In genomic region chr20:61328906-61329558, GRCh38 we compare ENCODE assay signal across 14 cellular contexts.
DNase-seq lines count a peak whose midpoint lies in the region; ATAC-seq lines count a peak whose summit lies in the region.
"Had no signal": no experiment of that assay in that cellular context is flagged by ENCODE, and none has a peak within 500 bp of the region (broad histone marks: within the 10 kb centered on the region; RNA-seq: fewer than 3 reads in every experiment).

No MANE protein-coding gene starts in this region.

- H3K27me3 Mint-ChIP-seq in T-helper 17 cell: no peaks in the 10 kb centered on the region
- no peaks in the 10 kb centered on the region for H3K27me3 Mint-ChIP-seq in stimulated activated memory B cell treated with anti-CD40 and anti-IgM and Interleukin-4, amounts not matched to agents 10 μg/mL and 1 μg/mL and 100 μg/mL, for 72 hours
- H3K27me3 Mint-ChIP-seq: activated CD8-positive, alpha-beta T cell treated with anti-CD3 and anti-CD28 coated beads for 36 hours had no signal

- no peak overlapping the region for H3K27ac Mint-ChIP-seq in T-helper 17 cell
- no peak overlapping the region for H3K27ac Mint-ChIP-seq in stimulated activated memory B cell treated with anti-CD40 and anti-IgM and Interleukin-4, amounts not matched to agents 10 μg/mL and 1 μg/mL and 100 μg/mL, for 72 hours
- H3K27ac Mint-ChIP-seq: activated CD8-positive, alpha-beta T cell treated with anti-CD3 and anti-CD28 coated beads for 36 hours; H9; mesothelial cell of epicardium had no signal

- peaks cover 10% of the 10 kb centered on the region for H3K9me3 Mint-ChIP-seq in stimulated activated memory B cell treated with anti-CD40 and anti-IgM and Interleukin-4, amounts not matched to agents 10 μg/mL and 1 μg/mL and 100 μg/mL, for 72 hours
- H3K9me3 Mint-ChIP-seq: activated CD8-positive, alpha-beta T cell treated with anti-CD3 and anti-CD28 coated beads for 36 hours; H9; mesothelial cell of epicardium had no signal

- 84% methylated on average over 17 of the region's 17 CpGs for WGBS in right cardiac atrium

- H3K4me1 Mint-ChIP-seq in T-helper 17 cell: no peaks in the 10 kb centered on the region
- H3K4me1 Mint-ChIP-seq in stimulated activated memory B cell treated with anti-CD40 and anti-IgM and Interleukin-4, amounts not matched to agents 10 μg/mL and 1 μg/mL and 100 μg/mL, for 72 hours: no peaks in the 10 kb centered on the region
- H3K4me1 Mint-ChIP-seq: mesothelial cell of epicardium had no signal

- DNase-seq in Right ventricle myocardium inferior (ENCODE audit: missing footprints) (no peak), cardiac septum (ENCODE audit: low spot score) (no peak), T-helper 17 cell (peak in 2 of 3 donors; percentile 19 to 20), right cardiac atrium (peak; percentile 33 to 70 (median 65)), NCI-H2227 (lab: John Stamatoyannopoulos, UW; ENCODE audit: unreplicated experiment) (no peak)
- DNase-seq: activated CD8-positive, alpha-beta T cell treated with anti-CD3 and anti-CD28 coated beads for 36 hours; DMS53; H9; MV-4-11; NCI-H226 had no signal

- no peak overlapping the region for H3K4me3 Mint-ChIP-seq in T-helper 17 cell
- H3K4me3 Mint-ChIP-seq in stimulated activated memory B cell treated with anti-CD40 and anti-IgM and Interleukin-4, amounts not matched to agents 10 μg/mL and 1 μg/mL and 100 μg/mL, for 72 hours: no peak overlapping the region
- H3K4me3 Mint-ChIP-seq: activated CD8-positive, alpha-beta T cell treated with anti-CD3 and anti-CD28 coated beads for 36 hours; H9; mesothelial cell of epicardium had no signal

- H3K27ac ChIP-seq in right cardiac atrium (ENCODE audit: low read length): no peak overlapping the region

- no peaks in the 10 kb centered on the region for H3K36me3 Mint-ChIP-seq in T-helper 17 cell (ENCODE audit: low read depth)
- no peaks in the 10 kb centered on the region for H3K36me3 Mint-ChIP-seq in stimulated activated memory B cell treated with anti-CD40 and anti-IgM and Interleukin-4, amounts not matched to agents 10 μg/mL and 1 μg/mL and 100 μg/mL, for 72 hours
- H3K36me3 Mint-ChIP-seq: mesothelial cell of epicardium had no signal

- intact Hi-C loops in Right ventricle myocardium inferior (cut with DNase I): no loop called here
- intact Hi-C loops in cardiac septum (cut with DNase I): no loop called here
- intact Hi-C loops in right cardiac atrium (cut with DNase I): no loop called here

- no peaks in the 10 kb centered on the region for H3K9me3 ChIP-seq in T-helper 17 cell (ENCODE audit: control insufficient read depth, low read length, poor library complexity, severe bottlenecking)
- H3K9me3 ChIP-seq in right cardiac atrium (ENCODE audit: control insufficient read depth, low read length): no peaks in the 10 kb centered on the region

- H3K4me1 ChIP-seq in right cardiac atrium (ENCODE audit: control insufficient read depth, insufficient read depth, low read length): no peaks in the 10 kb centered on the region

- ATAC-seq in Right ventricle myocardium inferior (peak; percentile 82), T-helper 17 cell (no peak), right cardiac atrium (peak; percentile 87 to 93), GM21381 (IDR thresholded peaks at IDR 0.05; ENCODE audit: unreplicated experiment) (no peak), GM21390 (IDR thresholded peaks at IDR 0.05; ENCODE audit: unreplicated experiment) (no peak)
- ATAC-seq in stimulated activated memory B cell treated with anti-CD40 and anti-IgM and Interleukin-4, amounts not matched to agents 10 μg/mL and 1 μg/mL and 100 μg/mL, for 72 hours: peak; percentile 62
- ATAC-seq: activated CD8-positive, alpha-beta T cell treated with anti-CD3 and anti-CD28 coated beads for 36 hours had no signal

- H3K27me3 ChIP-seq in right cardiac atrium (ENCODE audit: control insufficient read depth, insufficient read depth): no peaks in the 10 kb centered on the region

- H3K4me3 ChIP-seq in right cardiac atrium (ENCODE audit: low read length): no peak overlapping the region

Comparison
In these comparisons a context has a peak if more than half of its experiments do, and no peak if none do; other contexts are left out.
1. DNase-seq: peak in T-helper 17 cell (2 of 3) and right cardiac atrium (3 of 3); none in Right ventricle myocardium inferior (single experiment), cardiac septum (single experiment) and NCI-H2227 (single experiment).
2. ATAC-seq: peak in Right ventricle myocardium inferior (single experiment), right cardiac atrium (2 of 2) and stimulated activated memory B cell treated with anti-CD40 and anti-IgM and Interleukin-4, amounts not matched to agents 10 μg/mL and 1 μg/mL and 100 μg/mL, for 72 hours (single experiment); none in T-helper 17 cell (single experiment), GM21381 (single experiment) and GM21390 (single experiment).